ENCODE assay signal across 15 cellular contexts in genomic region chr12:27506645-27507189, GRCh38. TPM values are rescaled to one million over a fixed set of nuclear protein-coding genes. Genes with fewer than 3 reads are reported as not detected.
A peak's percentile ranks its signal among the peaks of the same experiment; 100 is the strongest.
DNase-seq lines count a peak whose midpoint lies in the region; ATAC-seq and TF ChIP-seq lines count a peak whose summit lies in the region.
"Had no signal": no experiment of that assay in that cellular context is flagged by ENCODE, and none has a peak within 500 bp of the region (broad histone marks: within the 10 kb centered on the region; RNA-seq: fewer than 3 reads in every experiment).

No MANE protein-coding gene starts in this region.

- no peaks in the 10 kb centered on the region for H4K20me1 ChIP-seq in GM23338 (replicated peaks; ENCODE audit: insufficient read depth)

- DNase-seq in GM23338 (ENCODE audit: low spot score) (no peak), heart right ventricle (peak; percentile 35 to 54), left ventricle myocardium superior (peak; percentile 77), foreskin melanocyte (no peak)
- DNase-seq in T-helper 2 cell treated with Interferon-gamma antibody and Interleukin-4, amounts not matched to agents 5 μg/mL and 100 μg/mL, for 36 hours (ENCODE audit: low spot score), result no peak
- no peak for DNase-seq in activated T-helper 1 cell treated with anti-CD3 and anti-CD28 coated beads, Interleukin-12 subunit alpha, Interleukin-12 subunit beta, Interleukin-2, Interleukin-4 antibody, amounts not matched to agents 30 ng/mL and 10 ng/mL and 1 ng/mL, durations not matched to agents 14 hours and 24 hours and 36 hours (ENCODE audit: low spot score)
- no peak for DNase-seq in CD8-positive, alpha-beta memory T cell
- DNase-seq: C1 segment of cervical spinal cord; Caco-2; CD4-positive, alpha-beta memory T cell; DMS153; DND-41; GM23248 had no signal

- H3K27ac ChIP-seq in GM23338 (ENCODE audit: low read depth) (no peak overlapping the region), HEK293 (ENCODE audit: extremely low read depth, low read depth, low read length) (no peak overlapping the region), heart right ventricle (peak overlapping the region; percentile 0 to 76 (median 54))
- H3K27ac ChIP-seq in CD8-positive, alpha-beta memory T cell (ENCODE audit: low read depth, low read length), result no peak overlapping the region
- H3K27ac ChIP-seq: GM23248 had no signal

- no peak overlapping the region for H3K4me3 Mint-ChIP-seq in GM23338
- no peak overlapping the region for H3K4me3 Mint-ChIP-seq in T-helper 2 cell treated with Interferon-gamma antibody and Interleukin-4, amounts not matched to agents 5 μg/mL and 100 μg/mL, for 36 hours
- H3K4me3 Mint-ChIP-seq in activated T-helper 1 cell treated with anti-CD3 and anti-CD28 coated beads, Interleukin-12 subunit alpha, Interleukin-12 subunit beta, Interleukin-2, Interleukin-4 antibody, amounts not matched to agents 30 ng/mL and 10 ng/mL and 1 ng/mL, durations not matched to agents 14 hours and 24 hours and 36 hours, result no peak overlapping the region
- no peak overlapping the region for H3K4me3 Mint-ChIP-seq in CD8-positive, alpha-beta memory T cell
- H3K4me3 Mint-ChIP-seq: CD4-positive, alpha-beta memory T cell had no signal

- no peak overlapping the region for H3K4me2 ChIP-seq in GM23338

- no peaks in the 10 kb centered on the region for H3K9me3 Mint-ChIP-seq in GM23338
- H3K9me3 Mint-ChIP-seq in T-helper 2 cell treated with Interferon-gamma antibody and Interleukin-4, amounts not matched to agents 5 μg/mL and 100 μg/mL, for 36 hours, result peaks cover 22% of the 10 kb centered on the region
- H3K9me3 Mint-ChIP-seq in activated T-helper 1 cell treated with anti-CD3 and anti-CD28 coated beads, Interleukin-12 subunit alpha, Interleukin-12 subunit beta, Interleukin-2, Interleukin-4 antibody, amounts not matched to agents 30 ng/mL and 10 ng/mL and 1 ng/mL, durations not matched to agents 14 hours and 24 hours and 36 hours, result peaks cover 27% of the 10 kb centered on the region
- peaks cover 0 to 5% (median 0%) of the 10 kb centered on the region in 5 donors for H3K9me3 Mint-ChIP-seq in CD8-positive, alpha-beta memory T cell

- no peaks in the 10 kb centered on the region for H3K36me3 ChIP-seq in GM23338 (ENCODE audit: insufficient read depth)
- no peaks in the 10 kb centered on the region for H3K36me3 ChIP-seq in HEK293 (ENCODE audit: control insufficient read depth in 2 of 2, insufficient read depth in 1 of 2, low read length in 2 of 2)
- no peaks in the 10 kb centered on the region for H3K36me3 ChIP-seq in heart right ventricle
- no peaks in the 10 kb centered on the region for H3K36me3 ChIP-seq in CD8-positive, alpha-beta memory T cell (ENCODE audit: insufficient read depth, low read length)
- H3K36me3 ChIP-seq: HAP-1 had no signal

- peaks cover 7% of the 10 kb centered on the region; the same call in 2 of the 3 replicates for H3K4me1 Mint-ChIP-seq in GM23338
- H3K4me1 Mint-ChIP-seq in T-helper 2 cell treated with Interferon-gamma antibody and Interleukin-4, amounts not matched to agents 5 μg/mL and 100 μg/mL, for 36 hours (ENCODE audit: low read depth), result peaks cover 13% of the 10 kb centered on the region
- H3K4me1 Mint-ChIP-seq in activated T-helper 1 cell treated with anti-CD3 and anti-CD28 coated beads, Interleukin-12 subunit alpha, Interleukin-12 subunit beta, Interleukin-2, Interleukin-4 antibody, amounts not matched to agents 30 ng/mL and 10 ng/mL and 1 ng/mL, durations not matched to agents 14 hours and 24 hours and 36 hours (ENCODE audit: low read depth), result peaks cover 10% of the 10 kb centered on the region
- peaks cover 0 to 8% (median 0%) of the 10 kb centered on the region in 3 donors for H3K4me1 Mint-ChIP-seq in CD8-positive, alpha-beta memory T cell

- TF ChIP-seq CTCF in GM23338 (conservative IDR thresholded peaks at IDR 0.05; ENCODE audit: low read depth in 2 of 2) (no peak), HEK293 (tag by site-specific recombination; IDR thresholded peaks at IDR 0.05) (no peak), heart right ventricle (IDR thresholded peaks at IDR 0.05) (no peak)

- H3K9me2 ChIP-seq in GM23338 (ENCODE audit: insufficient read depth), result 0 out of 2 replicates have a peak, but pooled peaks cover 6% of the 10 kb centered on the region

- no peak overlapping the region for H3K27ac Mint-ChIP-seq in GM23338
- H3K27ac Mint-ChIP-seq in T-helper 2 cell treated with Interferon-gamma antibody and Interleukin-4, amounts not matched to agents 5 μg/mL and 100 μg/mL, for 36 hours, result no peak overlapping the region
- no peak overlapping the region for H3K27ac Mint-ChIP-seq in activated T-helper 1 cell treated with anti-CD3 and anti-CD28 coated beads, Interleukin-12 subunit alpha, Interleukin-12 subunit beta, Interleukin-2, Interleukin-4 antibody, amounts not matched to agents 30 ng/mL and 10 ng/mL and 1 ng/mL, durations not matched to agents 14 hours and 24 hours and 36 hours
- no peak overlapping the region for H3K27ac Mint-ChIP-seq in CD8-positive, alpha-beta memory T cell
- H3K27ac Mint-ChIP-seq: CD4-positive, alpha-beta memory T cell had no signal

- peaks cover 5% of the 10 kb centered on the region for H3K27me3 Mint-ChIP-seq in GM23338 (ENCODE audit: insufficient read depth, low read depth, poor library complexity)
- H3K27me3 Mint-ChIP-seq in T-helper 2 cell treated with Interferon-gamma antibody and Interleukin-4, amounts not matched to agents 5 μg/mL and 100 μg/mL, for 36 hours (ENCODE audit: low read depth), result peaks cover 56% of the 10 kb centered on the region
- H3K27me3 Mint-ChIP-seq in activated T-helper 1 cell treated with anti-CD3 and anti-CD28 coated beads, Interleukin-12 subunit alpha, Interleukin-12 subunit beta, Interleukin-2, Interleukin-4 antibody, amounts not matched to agents 30 ng/mL and 10 ng/mL and 1 ng/mL, durations not matched to agents 14 hours and 24 hours and 36 hours (ENCODE audit: insufficient read depth), result peaks cover 17% of the 10 kb centered on the region
- H3K27me3 Mint-ChIP-seq in CD8-positive, alpha-beta memory T cell, result peaks cover 12 to 21% of the 10 kb centered on the region in 2 donors

- intact Hi-C loops in heart right ventricle (cut with DNase I) (loop anchor here in 1 of 10 donors (5.0 kb wide), 1 partner anchor 69 kb away; no protein-coding TSS in a partner anchor), left ventricle myocardium superior (cut with micrococcal nuclease) (no loop called here)
- intact Hi-C loops in activated T-helper 1 cell treated with anti-CD3 and anti-CD28 coated beads, Interleukin-12 subunit alpha, Interleukin-12 subunit beta, Interleukin-2, Interleukin-4 antibody, amounts not matched to agents 30 ng/mL and 10 ng/mL and 1 ng/mL, durations not matched to agents 14 hours and 24 hours and 36 hours (cut with micrococcal nuclease), result no loop called here

- 28 to 63% methylated on average over 2 of the region's 2 CpGs for WGBS in heart right ventricle, 2 donors

- no peaks in the 10 kb centered on the region for H3K36me3 Mint-ChIP-seq in GM23338 (ENCODE audit: low read depth)
- H3K36me3 Mint-ChIP-seq in T-helper 2 cell treated with Interferon-gamma antibody and Interleukin-4, amounts not matched to agents 5 μg/mL and 100 μg/mL, for 36 hours (ENCODE audit: low read depth), result peaks cover 8% of the 10 kb centered on the region
- H3K36me3 Mint-ChIP-seq in activated T-helper 1 cell treated with anti-CD3 and anti-CD28 coated beads, Interleukin-12 subunit alpha, Interleukin-12 subunit beta, Interleukin-2, Interleukin-4 antibody, amounts not matched to agents 30 ng/mL and 10 ng/mL and 1 ng/mL, durations not matched to agents 14 hours and 24 hours and 36 hours (ENCODE audit: low read depth), result peaks cover 7% of the 10 kb centered on the region
- H3K36me3 Mint-ChIP-seq in CD8-positive, alpha-beta memory T cell, result no peaks in the 10 kb centered on the region
- H3K36me3 Mint-ChIP-seq: CD4-positive, alpha-beta memory T cell had no signal

- H3K9me3 ChIP-seq in HEK293 (ENCODE audit: control insufficient read depth, insufficient read depth, low read depth, low read length) (no peaks in the 10 kb centered on the region), heart right ventricle (peaks cover 0 to 19% (median 0%) of the 10 kb centered on the region in 11 donors)
- no peaks in the 10 kb centered on the region for H3K9me3 ChIP-seq in CD8-positive, alpha-beta memory T cell (ENCODE audit: low read length)
- H3K9me3 ChIP-seq: Caco-2, HAP-1 had no signal

- H3K27me3 ChIP-seq in GM23338 (ENCODE audit: insufficient read depth) (no peaks in the 10 kb centered on the region), heart right ventricle (no peaks in the 10 kb centered on the region)
- no peaks in the 10 kb centered on the region for H3K27me3 ChIP-seq in CD8-positive, alpha-beta memory T cell (ENCODE audit: insufficient read depth, low read length, poor library complexity, severe bottlenecking)

- H2AFZ ChIP-seq in GM23338, result 0 out of 2 replicates have a peak overlapping the region, but pooled peaks have one; percentile 43
- H2AFZ ChIP-seq: GM23248 had no signal

- no peaks in the 10 kb centered on the region for H3K79me2 ChIP-seq in GM23338 (replicated peaks; ENCODE audit: insufficient read depth)

- H3K4me1 ChIP-seq in GM23338 (ENCODE audit: insufficient read depth) (no peaks in the 10 kb centered on the region), HEK293 (ENCODE audit: control insufficient read depth, insufficient read depth, low read length) (no peaks in the 10 kb centered on the region), heart right ventricle (peaks cover 0 to 42% (median 25%) of the 10 kb centered on the region in 9 donors)
- no peaks in the 10 kb centered on the region for H3K4me1 ChIP-seq in CD8-positive, alpha-beta memory T cell (ENCODE audit: insufficient read depth, low read length)
- H3K4me1 ChIP-seq: HAP-1 had no signal

- H3K4me3 ChIP-seq in GM23338, result no peak overlapping the region
- H3K4me3 ChIP-seq in HEK293 (ENCODE audit: low read depth, low read length), result no peak overlapping the region
- no peak overlapping the region for H3K4me3 ChIP-seq in heart right ventricle
- no peak overlapping the region for H3K4me3 ChIP-seq in CD8-positive, alpha-beta memory T cell (ENCODE audit: low read length)
- H3K4me3 ChIP-seq: GM23248, HAP-1 had no signal

- POLR2A ChIA-PET in HEK293 (lab: Yijun Ruan, JAX), result no interaction called here
- POLR2A ChIA-PET in CD8-positive, alpha-beta memory T cell (lab: Charles Lee), result no interaction called here

- ATAC-seq in GM23338, result no peak
- ATAC-seq in heart right ventricle, result peak; percentile 61 to 96 (median 78)
- ATAC-seq in left ventricle myocardium superior, result peak; percentile 94

- H3F3A ChIP-seq in GM23338 (replicated peaks; ENCODE audit: low read depth), result no peaks in the 10 kb centered on the region

- CTCF ChIA-PET in HEK293 (lab: Yijun Ruan, JAX), result no interaction called here
- CTCF ChIA-PET in CD8-positive, alpha-beta memory T cell (lab: Charles Lee), result no interaction called here

RNA-seq across cellular contexts. Expression of gene PPFIBP1, which starts 17.3 kb away (rescaled TPM):
- total RNA-seq in GM23338 (2014; rRNA removed; shearing (Covaris generic)), result 27.0 and 33.2 TPM in 2 replicates
- polyA plus RNA-seq in GM23338 (2016; fragmentation: Nextera tagmentation; extraction: Ambion mirVana), result 38.9 and 41.9 TPM in 2 replicates
- total RNA-seq in heart right ventricle, result 100 to 1,000 TPM; 233 to 450 (median 325) TPM
- 10 to 100 TPM; 22.9 to 64.7 TPM for polyA plus RNA-seq in heart right ventricle
- total RNA-seq in left ventricle myocardium superior, result 332 TPM
- 53.8 and 55.7 TPM in 2 replicates for total RNA-seq in activated T-helper 1 cell treated with anti-CD3 and anti-CD28 coated beads, Interleukin-12 subunit alpha, Interleukin-12 subunit beta, Interleukin-2, Interleukin-4 antibody, amounts not matched to agents 30 ng/mL and 10 ng/mL and 1 ng/mL, durations not matched to agents 14 hours and 24 hours and 36 hours
- total RNA-seq in CD8-positive, alpha-beta memory T cell, result 10 to 100 TPM in 1 of 2 experiments, 1 to 10 TPM in 1; 6.2 to 10.7 TPM
- polyA plus RNA-seq in CD8-positive, alpha-beta memory T cell, result 1.2 TPM

Comparison
In these comparisons a context has a peak if more than half of its experiments do, and no peak if none do; other contexts are left out.
1. DNase-seq: peak in heart right ventricle (2 of 2) and left ventricle myocardium superior (single experiment); none in GM23338 (single experiment), T-helper 2 cell treated with Interferon-gamma antibody and Interleukin-4, amounts not matched to agents 5 μg/mL and 100 μg/mL, for 36 hours (single experiment), foreskin melanocyte (single experiment), activated T-helper 1 cell treated with anti-CD3 and anti-CD28 coated beads, Interleukin-12 subunit alpha, Interleukin-12 subunit beta, Interleukin-2, Interleukin-4 antibody, amounts not matched to agents 30 ng/mL and 10 ng/mL and 1 ng/mL, durations not matched to agents 14 hours and 24 hours and 36 hours (single experiment) and CD8-positive, alpha-beta memory T cell (0 of 5).
2. H3K27ac ChIP-seq: peak in heart right ventricle (10 of 10); none in GM23338 (single experiment), HEK293 (single experiment) and CD8-positive, alpha-beta memory T cell (single experiment).